1 cellular context compared by ENCODE assay signal in the genomic region with DNA sequence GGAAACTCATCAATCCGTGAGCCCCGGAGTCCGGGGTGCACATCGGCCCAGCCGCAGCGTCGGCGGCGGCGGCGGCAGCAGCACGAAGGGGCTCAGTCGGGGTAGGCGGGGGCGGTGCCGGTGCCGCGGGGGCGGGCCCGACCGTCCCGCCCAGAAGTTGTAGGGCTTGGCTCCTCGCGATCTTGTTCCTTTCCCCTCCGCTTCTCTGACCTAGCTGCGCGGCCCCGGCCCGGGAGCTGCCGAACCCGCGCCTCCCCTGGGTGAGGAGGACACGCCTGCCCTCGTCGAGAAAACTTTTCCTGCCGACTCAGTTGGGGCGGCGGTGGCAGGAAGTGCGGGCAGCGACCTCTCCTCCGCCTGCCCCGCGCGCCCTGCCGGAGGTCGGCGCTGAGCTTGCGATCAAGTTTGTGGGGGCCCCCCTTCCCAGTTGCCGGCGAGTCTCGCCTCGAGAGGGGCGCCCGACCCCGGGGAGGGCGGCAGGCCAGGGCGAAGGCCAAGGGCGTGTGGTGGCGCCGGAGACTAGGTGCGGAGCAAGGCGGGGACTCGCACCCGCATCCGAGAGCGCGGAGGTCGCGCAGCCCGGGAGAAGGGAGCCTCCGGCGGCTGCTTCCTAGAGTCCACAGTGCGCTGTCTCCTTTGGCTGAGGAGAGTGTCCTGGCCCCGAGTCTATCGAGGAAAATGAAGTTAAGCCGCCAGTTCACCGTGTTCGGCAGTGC.
TF ChIP-seq lines count a peak whose summit lies in the region.

MAN2A1 (plus strand) TSS at position 188 of the 716 bp plus-strand sequence; CDS start at position 679, 491 bp downstream.

TF ChIP-seq in HepG2, 621 proteins besides CTCF, POLR2A, EP300 and RAD21 (continued from another document):
- TF ChIP-seq ETV5 (CRISPR knock-in tag; IDR thresholded peaks at IDR 0.05; ENCODE audit: borderline replicate concordance) (peak; percentile 10; the same call in 1 of the 2 replicates), SIX4 (CRISPR knock-in tag; IDR thresholded peaks at IDR 0.05) (no peak), ZBTB21 (CRISPR knock-in tag; IDR thresholded peaks at IDR 0.05) (no peak), SRF (IDR thresholded peaks at IDR 0.05; ENCODE audit: low read depth, low read length) (no peak), REPIN1 (CRISPR knock-in tag; IDR thresholded peaks at IDR 0.05; ENCODE audit: borderline replicate concordance, low read depth) (peak; percentile 59; the same call in 1 of the 2 replicates), MAFF (IDR thresholded peaks at IDR 0.05; ENCODE audit: low read depth, low read length) (no peak), SAP130 (CRISPR knock-in tag; IDR thresholded peaks at IDR 0.05; ENCODE audit: low read depth) (no peak), TFAP4 (IDR thresholded peaks at IDR 0.05; ENCODE audit: borderline replicate concordance, low read depth) (no peak)
